In the genomic region with DNA sequence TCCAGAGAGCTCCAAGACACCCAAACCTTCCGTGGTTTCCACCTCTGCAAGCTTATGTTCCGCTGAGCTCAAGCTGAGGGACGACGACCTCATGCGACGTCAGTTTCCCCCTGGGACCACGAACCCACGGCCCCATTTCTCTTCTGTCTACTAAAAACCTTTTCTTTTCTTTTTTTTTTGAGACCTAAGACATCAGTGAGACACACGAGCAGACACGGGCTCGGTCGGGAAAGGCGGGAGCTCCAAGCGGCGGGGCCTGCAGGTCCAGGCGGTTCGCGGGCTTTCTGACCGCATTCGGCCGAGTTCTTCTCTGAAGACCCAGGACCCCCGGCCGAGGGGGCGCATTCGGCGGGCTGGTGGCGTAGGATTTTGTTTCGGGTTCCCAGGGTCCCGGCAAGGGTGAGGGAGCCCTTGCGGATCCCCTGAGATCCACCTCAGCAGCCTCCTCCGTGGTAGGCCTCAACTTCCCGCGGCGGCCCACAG, we compare ENCODE assay signal across 8 cellular contexts. TPM values are rescaled to one million over a fixed set of nuclear protein-coding genes. Genes with fewer than 3 reads are reported as not detected.
A peak's percentile ranks its signal among the peaks of the same experiment; 100 is the strongest.
DNase-seq lines count a peak whose midpoint lies in the region; ATAC-seq and TF ChIP-seq lines count a peak whose summit lies in the region.

No MANE protein-coding gene starts in this region.

- H3K27me3 ChIP-seq in AG04450 (ENCODE audit: control insufficient read depth, insufficient read depth, low read length) (no peaks in the 10 kb centered on the region), mucosa of rectum (ENCODE audit: control insufficient read depth in 2 of 2, insufficient read depth in 2 of 2, low read length in 2 of 2) (no peaks in the 10 kb centered on the region)

- POLR2A ChIA-PET in AG04450 (lab: Yijun Ruan, JAX): interaction anchor here (1.8 kb wide), 1 partner anchor 38 kb away, joined by 6 read pairs; the partner anchor contains the start of gene MCM3AP

- peak overlapping the region; percentile 80 for H3K4me3 ChIP-seq in AG04450 (ENCODE audit: low read depth, low read length)
- peak overlapping the region; percentile 92 for H3K4me3 ChIP-seq in LNCaP clone FGC (ENCODE audit: low read depth, low read length)
- H3K4me3 ChIP-seq in cardiac fibroblast (replicated peaks in 1 of 2; ENCODE audit: low read depth in 2 of 2, low read length in 2 of 2): peak overlapping the region; percentile 68 to 75
- peak overlapping the region; percentile 82 for H3K4me3 ChIP-seq in mucosa of rectum (ENCODE audit: low read length in 2 of 2)

- CTCF ChIA-PET in AG04450 (lab: Charles Lee): interaction anchor here (1.5 kb wide), 1 partner anchor 180 kb away, joined by 10 read pairs; no protein-coding TSS in a partner anchor

- H3K36me3 ChIP-seq in mucosa of rectum (ENCODE audit: control insufficient read depth in 2 of 2, insufficient read depth in 2 of 2, low read length in 2 of 2): no peaks in the 10 kb centered on the region

- DNase-seq in AG04450 (ENCODE audit: low read depth, low spot score): no peak
- DNase-seq in LNCaP clone FGC (ENCODE audit: low read depth): no peak
- DNase-seq in cardiac fibroblast (ENCODE audit: low read depth in 2 of 2): peak; percentile 10 to 29
- DNase-seq in UCSD-AML1 (lab: John Stamatoyannopoulos, UW; ENCODE audit: unreplicated experiment): no peak
- DNase-seq in COLO829 (ENCODE audit: low spot score): no peak
- no peak for DNase-seq in activated CD8-positive, alpha-beta memory T cell treated with anti-CD3 and anti-CD28 coated beads, Interleukin-2, amount 50 U/mL, for 48 hours

- TF ChIP-seq CTCF in AG04450 (IDR thresholded peaks at IDR 0.05; ENCODE audit: low read depth, low read length) (no peak), LNCaP clone FGC (IDR thresholded peaks at IDR 0.05; ENCODE audit: control insufficient read depth, extremely low read depth, insufficient read depth) (no peak), cardiac fibroblast (IDR thresholded peaks at IDR 0.05; ENCODE audit: low read depth, low read length) (no peak)

- H3K9me3 ChIP-seq in AG04450 (ENCODE audit: control insufficient read depth, insufficient read depth, low read length) (peaks cover 2% of the 10 kb centered on the region; the same call in 1 of the 2 replicates), mucosa of rectum (ENCODE audit: control insufficient read depth in 2 of 2, low read length in 2 of 2) (no peaks in the 10 kb centered on the region)

- peak overlapping the region; percentile 65 to 72 for H3K9ac ChIP-seq in mucosa of rectum (ENCODE audit: low read depth in 1 of 2, low read length in 2 of 2)

- H3K27ac ChIP-seq in AG04450 (ENCODE audit: low read depth, low read length) (peak overlapping the region; percentile 47), mucosa of rectum (ENCODE audit: low read depth in 2 of 2, low read length in 2 of 2) (peak overlapping the region; percentile 55 to 99)

- H3K4me1 ChIP-seq in mucosa of rectum (ENCODE audit: control insufficient read depth in 2 of 2, insufficient read depth in 2 of 2, low read length in 2 of 2): peaks cover 24 to 27% of the 10 kb centered on the region in 2 donors

- peak; percentile 4 for ATAC-seq in GM18502 (IDR thresholded peaks at IDR 0.05; ENCODE audit: poor library complexity, unreplicated experiment)

RNA-seq across cellular contexts. Expression of gene C21orf58, which starts 0.4 kb away (rescaled TPM):
- polyA plus RNA-seq in AG04450 (2011; rRNA removed): 1.2 TPM in 2 replicates
- 4.2 and 4.4 TPM in 2 replicates for polyA minus RNA-seq in AG04450 (2011; rRNA and poly(A)+ RNA removed)

RNA-seq across cellular contexts. Expression of gene PCNT, which starts 0.7 kb away (rescaled TPM):
- polyA plus RNA-seq in AG04450 (2011; rRNA removed): 8.5 and 8.8 TPM in 2 replicates
- 16.1 and 19.0 TPM in 2 replicates for polyA minus RNA-seq in AG04450 (2011; rRNA and poly(A)+ RNA removed)

RNA-seq across cellular contexts. Expression of gene YBEY, which starts 37.1 kb away (rescaled TPM):
- polyA plus RNA-seq in AG04450 (2011; rRNA removed): 29.0 and 31.2 TPM in 2 replicates
- polyA minus RNA-seq in AG04450 (2011; rRNA and poly(A)+ RNA removed): 5.3 and 7.1 TPM in 2 replicates

RNA-seq across cellular contexts. Expression of gene MCM3AP, which starts 37.9 kb away (rescaled TPM):
- polyA plus RNA-seq in AG04450 (2011; rRNA removed): 41.5 and 43.7 TPM in 2 replicates
- 57.6 and 61.1 TPM in 2 replicates for polyA minus RNA-seq in AG04450 (2011; rRNA and poly(A)+ RNA removed)

Comparison
In these comparisons a context has a peak if more than half of its experiments do, and no peak if none do; other contexts are left out.
1. DNase-seq: peak in cardiac fibroblast (2 of 2); none in AG04450 (single experiment), LNCaP clone FGC (single experiment), UCSD-AML1 (single experiment), COLO829 (single experiment) and activated CD8-positive, alpha-beta memory T cell treated with anti-CD3 and anti-CD28 coated beads, Interleukin-2, amount 50 U/mL, for 48 hours (single experiment).
2. Peak in every context shown above with its lines, with median percentiles within 50 percentile points of each other: H3K4me3 ChIP-seq.